In the genomic region with DNA sequence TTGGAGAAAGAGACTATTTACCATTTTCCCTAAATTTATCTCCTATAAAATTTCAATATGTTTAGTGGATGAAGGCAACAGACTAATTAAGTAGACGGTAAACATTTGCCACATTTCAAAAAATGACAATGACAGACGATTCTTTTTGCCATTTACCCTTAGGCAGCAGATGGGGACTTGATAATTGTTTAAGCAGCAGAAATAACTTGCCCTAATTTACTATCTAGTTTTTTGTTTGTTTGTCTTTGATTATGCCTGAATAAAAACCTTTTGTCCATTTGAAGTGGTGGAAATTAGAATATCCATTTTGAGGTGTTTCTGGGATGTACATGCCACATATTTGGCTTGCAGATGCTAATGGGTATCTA, we compare ENCODE assay signal across 17 cellular contexts.
"Had no signal": no experiment of that assay in that cellular context is flagged by ENCODE, and none has a peak within 500 bp of the region (broad histone marks: within the 10 kb centered on the region; RNA-seq: fewer than 3 reads in every experiment).

No MANE protein-coding gene starts in this region.

- ATAC-seq: activated CD8-positive, alpha-beta T cell treated with anti-CD3 and anti-CD28 coated beads for 36 hours; left lung; natural killer cell treated with Interleukin-12 subunit alpha and Interleukin-12 subunit beta and Interleukin-15 and Interleukin-18, amount 100 ng/mL, for 72 hours; right lobe of liver; stimulated activated naive CD8-positive, alpha-beta T cell treated with anti-CD3 and anti-CD28 coated beads, Interleukin-15, amount 100 ng/mL, for 72 hours had no signal

- DNase-seq: activated CD4-positive, alpha-beta T cell treated with anti-CD3 and anti-CD28 coated beads, Interleukin-2, amount 10 ng/mL, durations not matched to agents 24 days and 14 days; activated CD8-positive, alpha-beta T cell treated with anti-CD3 and anti-CD28 coated beads for 36 hours; activated naive CD4-positive, alpha-beta T cell treated with anti-CD3 and anti-CD28 coated beads for 36 hours; activated T-cell treated with anti-CD3 and anti-CD28 coated beads, Interleukin-2, amount 50 U/mL, for 24 hours; anterior cingulate cortex; caudate nucleus; dorsolateral prefrontal cortex; foreskin fibroblast; left lung; right lobe of liver; small intestine; stimulated activated CD4-positive, alpha-beta T cell treated with anti-CD3 and anti-CD28 coated beads, Interleukin-15, amount 100 ng/mL, for 24 hours; stimulated activated CD4-positive, alpha-beta T cell treated with anti-CD3 and anti-CD28 coated beads, Interleukin-4, amount 100 ng/mL, for 1 hour; stimulated activated naive CD8-positive, alpha-beta T cell treated with anti-CD3 and anti-CD28 coated beads, Interleukin-15, amount 100 ng/mL, for 72 hours; transverse colon had no signal

- FAIRE-seq: colon, small intestine had no signal
